8 cellular contexts compared by ENCODE assay signal in the genomic region with DNA sequence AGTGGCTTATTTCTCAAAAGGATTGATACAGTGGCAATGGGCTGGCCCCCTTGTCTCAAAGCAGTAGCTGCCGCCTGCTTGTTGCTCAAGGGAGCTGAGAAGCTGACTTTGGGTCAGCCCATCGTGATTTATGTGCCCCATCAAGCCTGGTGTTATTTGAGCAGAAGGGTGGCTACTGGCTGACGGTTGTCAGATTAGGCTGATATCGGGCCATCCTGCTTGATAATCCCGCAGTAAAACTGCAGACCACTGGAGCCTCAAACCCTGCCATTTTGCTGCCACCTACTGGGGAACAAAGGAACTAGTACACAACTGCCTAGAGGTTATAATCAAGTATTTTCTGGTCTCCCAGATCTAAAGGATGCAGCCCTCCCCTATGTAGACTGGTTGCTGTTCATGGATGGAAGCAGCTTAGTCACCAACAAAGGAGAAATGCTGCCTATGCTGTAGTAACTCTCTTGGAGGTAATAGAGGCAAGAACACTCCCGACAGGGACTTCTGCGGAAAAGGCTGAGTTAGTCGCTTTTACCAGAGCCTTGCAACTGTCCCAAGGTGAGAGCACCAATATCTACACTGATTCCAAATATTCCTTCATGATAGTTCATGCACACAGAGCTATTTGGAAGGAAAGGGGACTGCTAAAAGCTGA.
DNase-seq lines count a peak whose midpoint lies in the region; ATAC-seq and TF ChIP-seq lines count a peak whose summit lies in the region.

No MANE protein-coding gene starts in this region.

- H3K4me3 Mint-ChIP-seq in activated CD8-positive, alpha-beta T cell treated with anti-CD3 and anti-CD28 coated beads, Interleukin-2, amount 10 ng/mL, durations not matched to agents 7 days and 5 days = no peak overlapping the region

- H3K36me3 Mint-ChIP-seq in activated CD8-positive, alpha-beta T cell treated with anti-CD3 and anti-CD28 coated beads, Interleukin-2, amount 10 ng/mL, durations not matched to agents 7 days and 5 days (ENCODE audit: low read depth) = no peaks in the 10 kb centered on the region

- peak; percentile 87 for ATAC-seq in GM18505 (IDR thresholded peaks at IDR 0.05; ENCODE audit: unreplicated experiment)
- peak; percentile 67 for ATAC-seq in HG03196 (IDR thresholded peaks at IDR 0.05; ENCODE audit: unreplicated experiment)
- peak; percentile 53 for ATAC-seq in activated CD8-positive, alpha-beta T cell treated with anti-CD3 and anti-CD28 coated beads, Interleukin-2, amount 10 ng/mL, durations not matched to agents 7 days and 5 days

- no peak overlapping the region for H3K4me3 ChIP-seq in AG10803 (ENCODE audit: low read length)

- DNase-seq in AG10803 (ENCODE audit: low read depth) (peak; percentile 54), NCI-H524 treated with DMSO at 0.1 percent for 48 hours (lab: John Stamatoyannopoulos, UW) (peak; percentile 55), epidermal melanocyte (ENCODE audit: insufficient read length, low spot score) (peak; percentile 53), myocyte (ENCODE audit: low read depth) (peak; percentile 71), superior temporal gyrus (ENCODE audit: extremely low spot score) (peak; percentile 83)
- peak; percentile 61 for DNase-seq in activated CD8-positive, alpha-beta T cell treated with anti-CD3 and anti-CD28 coated beads, Interleukin-2, amount 10 ng/mL, durations not matched to agents 7 days and 5 days

- peak; percentile 87 for TF ChIP-seq CTCF in AG10803 (conservative IDR thresholded peaks at IDR 0.05; ENCODE audit: low read length)

- no peak for TF ChIP-seq POLR2A in GM18505 (IDR thresholded peaks at IDR 0.05; ENCODE audit: borderline replicate concordance, extremely low read depth, insufficient read depth, insufficient read length)

- no peaks in the 10 kb centered on the region for H3K4me1 Mint-ChIP-seq in activated CD8-positive, alpha-beta T cell treated with anti-CD3 and anti-CD28 coated beads, Interleukin-2, amount 10 ng/mL, durations not matched to agents 7 days and 5 days (ENCODE audit: low read depth)

- POLR2A ChIA-PET in activated CD8-positive, alpha-beta T cell treated with anti-CD3 and anti-CD28 coated beads, Interleukin-2, amount 10 ng/mL, durations not matched to agents 7 days and 5 days (lab: Charles Lee) = no interaction called here

- H3K27me3 Mint-ChIP-seq in activated CD8-positive, alpha-beta T cell treated with anti-CD3 and anti-CD28 coated beads, Interleukin-2, amount 10 ng/mL, durations not matched to agents 7 days and 5 days (ENCODE audit: low read depth) = peaks cover 7% of the 10 kb centered on the region

- no peaks in the 10 kb centered on the region for H3K9me3 Mint-ChIP-seq in activated CD8-positive, alpha-beta T cell treated with anti-CD3 and anti-CD28 coated beads, Interleukin-2, amount 10 ng/mL, durations not matched to agents 7 days and 5 days (ENCODE audit: insufficient read depth)

- H3K27ac Mint-ChIP-seq in activated CD8-positive, alpha-beta T cell treated with anti-CD3 and anti-CD28 coated beads, Interleukin-2, amount 10 ng/mL, durations not matched to agents 7 days and 5 days = no peak overlapping the region

- CTCF ChIA-PET in activated CD8-positive, alpha-beta T cell treated with anti-CD3 and anti-CD28 coated beads, Interleukin-2, amount 10 ng/mL, durations not matched to agents 7 days and 5 days (lab: Charles Lee) = interaction anchor here (0.6 to 4.0 kb wide), 10 partner anchors 10 to 419 kb away, joined by 3 to 38 read pairs (median 4); a partner anchor contains a TSS
